Comparison of ENCODE assay signal across 1 cellular context in the genomic region with DNA sequence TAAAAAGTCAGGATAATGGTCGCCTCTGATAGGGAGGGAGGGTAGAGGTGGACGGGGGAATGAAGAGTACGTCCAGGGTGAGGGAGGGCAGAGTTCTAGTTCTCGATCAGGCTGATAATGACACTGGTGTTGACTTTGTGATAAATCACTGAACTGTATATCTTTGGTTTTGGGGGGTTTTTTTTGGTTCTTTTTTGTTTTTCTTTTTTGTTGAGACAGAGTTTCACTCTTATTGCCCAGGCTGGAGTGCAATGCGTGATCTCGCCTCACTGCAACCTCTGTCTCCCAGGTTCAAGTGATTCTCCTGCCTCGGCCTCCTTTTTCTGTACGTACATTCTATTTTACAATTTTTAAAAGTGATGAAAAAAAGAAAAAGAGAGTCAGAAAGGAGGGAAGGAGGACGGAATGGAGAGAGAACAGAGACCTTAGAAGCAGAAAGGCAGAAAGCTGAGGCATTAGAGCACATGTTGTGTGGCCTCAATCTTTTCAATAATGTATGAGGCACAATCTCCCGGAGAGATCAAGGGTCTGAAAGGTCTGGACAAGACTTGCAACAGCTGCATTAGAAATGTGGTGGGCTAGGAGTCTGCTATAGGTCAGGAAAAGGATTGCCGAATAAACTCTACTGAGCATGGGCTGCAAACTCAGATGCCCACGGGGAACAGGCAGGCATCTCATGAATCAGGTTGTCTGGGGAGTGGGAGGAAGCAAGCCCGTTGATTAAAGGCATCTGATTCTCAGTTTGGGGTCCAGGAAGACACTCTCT.
TF ChIP-seq lines count a peak whose summit lies in the region.

No MANE protein-coding gene starts in this region.

TF ChIP-seq in HepG2, 621 proteins besides CTCF, POLR2A, EP300 and RAD21 (continued from another document and continues in another):
- TF ChIP-seq, protein P1, sequence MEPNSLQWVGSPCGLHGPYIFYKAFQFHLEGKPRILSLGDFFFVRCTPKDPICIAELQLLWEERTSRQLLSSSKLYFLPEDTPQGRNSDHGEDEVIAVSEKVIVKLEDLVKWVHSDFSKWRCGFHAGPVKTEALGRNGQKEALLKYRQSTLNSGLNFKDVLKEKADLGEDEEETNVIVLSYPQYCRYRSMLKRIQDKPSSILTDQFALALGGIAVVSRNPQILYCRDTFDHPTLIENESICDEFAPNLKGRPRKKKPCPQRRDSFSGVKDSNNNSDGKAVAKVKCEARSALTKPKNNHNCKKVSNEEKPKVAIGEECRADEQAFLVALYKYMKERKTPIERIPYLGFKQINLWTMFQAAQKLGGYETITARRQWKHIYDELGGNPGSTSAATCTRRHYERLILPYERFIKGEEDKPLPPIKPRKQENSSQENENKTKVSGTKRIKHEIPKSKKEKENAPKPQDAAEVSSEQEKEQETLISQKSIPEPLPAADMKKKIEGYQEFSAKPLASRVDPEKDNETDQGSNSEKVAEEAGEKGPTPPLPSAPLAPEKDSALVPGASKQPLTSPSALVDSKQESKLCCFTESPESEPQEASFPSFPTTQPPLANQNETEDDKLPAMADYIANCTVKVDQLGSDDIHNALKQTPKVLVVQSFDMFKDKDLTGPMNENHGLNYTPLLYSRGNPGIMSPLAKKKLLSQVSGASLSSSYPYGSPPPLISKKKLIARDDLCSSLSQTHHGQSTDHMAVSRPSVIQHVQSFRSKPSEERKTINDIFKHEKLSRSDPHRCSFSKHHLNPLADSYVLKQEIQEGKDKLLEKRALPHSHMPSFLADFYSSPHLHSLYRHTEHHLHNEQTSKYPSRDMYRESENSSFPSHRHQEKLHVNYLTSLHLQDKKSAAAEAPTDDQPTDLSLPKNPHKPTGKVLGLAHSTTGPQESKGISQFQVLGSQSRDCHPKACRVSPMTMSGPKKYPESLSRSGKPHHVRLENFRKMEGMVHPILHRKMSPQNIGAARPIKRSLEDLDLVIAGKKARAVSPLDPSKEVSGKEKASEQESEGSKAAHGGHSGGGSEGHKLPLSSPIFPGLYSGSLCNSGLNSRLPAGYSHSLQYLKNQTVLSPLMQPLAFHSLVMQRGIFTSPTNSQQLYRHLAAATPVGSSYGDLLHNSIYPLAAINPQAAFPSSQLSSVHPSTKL (CRISPR knock-in tag; IDR thresholded peaks at IDR 0.05): peak; percentile 45; the same call in 1 of the 2 replicates
- TF ChIP-seq, protein P2, sequence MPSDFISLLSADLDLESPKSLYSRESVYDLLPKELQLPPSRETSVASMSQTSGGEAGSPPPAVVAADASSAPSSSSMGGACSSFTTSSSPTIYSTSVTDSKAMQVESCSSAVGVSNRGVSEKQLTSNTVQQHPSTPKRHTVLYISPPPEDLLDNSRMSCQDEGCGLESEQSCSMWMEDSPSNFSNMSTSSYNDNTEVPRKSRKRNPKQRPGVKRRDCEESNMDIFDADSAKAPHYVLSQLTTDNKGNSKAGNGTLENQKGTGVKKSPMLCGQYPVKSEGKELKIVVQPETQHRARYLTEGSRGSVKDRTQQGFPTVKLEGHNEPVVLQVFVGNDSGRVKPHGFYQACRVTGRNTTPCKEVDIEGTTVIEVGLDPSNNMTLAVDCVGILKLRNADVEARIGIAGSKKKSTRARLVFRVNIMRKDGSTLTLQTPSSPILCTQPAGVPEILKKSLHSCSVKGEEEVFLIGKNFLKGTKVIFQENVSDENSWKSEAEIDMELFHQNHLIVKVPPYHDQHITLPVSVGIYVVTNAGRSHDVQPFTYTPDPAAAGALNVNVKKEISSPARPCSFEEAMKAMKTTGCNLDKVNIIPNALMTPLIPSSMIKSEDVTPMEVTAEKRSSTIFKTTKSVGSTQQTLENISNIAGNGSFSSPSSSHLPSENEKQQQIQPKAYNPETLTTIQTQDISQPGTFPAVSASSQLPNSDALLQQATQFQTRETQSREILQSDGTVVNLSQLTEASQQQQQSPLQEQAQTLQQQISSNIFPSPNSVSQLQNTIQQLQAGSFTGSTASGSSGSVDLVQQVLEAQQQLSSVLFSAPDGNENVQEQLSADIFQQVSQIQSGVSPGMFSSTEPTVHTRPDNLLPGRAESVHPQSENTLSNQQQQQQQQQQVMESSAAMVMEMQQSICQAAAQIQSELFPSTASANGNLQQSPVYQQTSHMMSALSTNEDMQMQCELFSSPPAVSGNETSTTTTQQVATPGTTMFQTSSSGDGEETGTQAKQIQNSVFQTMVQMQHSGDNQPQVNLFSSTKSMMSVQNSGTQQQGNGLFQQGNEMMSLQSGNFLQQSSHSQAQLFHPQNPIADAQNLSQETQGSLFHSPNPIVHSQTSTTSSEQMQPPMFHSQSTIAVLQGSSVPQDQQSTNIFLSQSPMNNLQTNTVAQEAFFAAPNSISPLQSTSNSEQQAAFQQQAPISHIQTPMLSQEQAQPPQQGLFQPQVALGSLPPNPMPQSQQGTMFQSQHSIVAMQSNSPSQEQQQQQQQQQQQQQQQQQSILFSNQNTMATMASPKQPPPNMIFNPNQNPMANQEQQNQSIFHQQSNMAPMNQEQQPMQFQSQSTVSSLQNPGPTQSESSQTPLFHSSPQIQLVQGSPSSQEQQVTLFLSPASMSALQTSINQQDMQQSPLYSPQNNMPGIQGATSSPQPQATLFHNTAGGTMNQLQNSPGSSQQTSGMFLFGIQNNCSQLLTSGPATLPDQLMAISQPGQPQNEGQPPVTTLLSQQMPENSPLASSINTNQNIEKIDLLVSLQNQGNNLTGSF (CRISPR knock-in tag; IDR thresholded peaks at IDR 0.05): no peak
- TF ChIP-seq ZNF558 (CRISPR knock-in tag; IDR thresholded peaks at IDR 0.05; ENCODE audit: borderline replicate concordance): no peak
- TF ChIP-seq EHMT2 (IDR thresholded peaks at IDR 0.05; ENCODE audit: borderline replicate concordance, low read depth, low read length): no peak
- no peak for TF ChIP-seq PPARG (CRISPR knock-in tag; conservative IDR thresholded peaks at IDR 0.05)
- TF ChIP-seq HNRNPL (IDR thresholded peaks at IDR 0.05; ENCODE audit: low read depth, low read length): no peak
- TF ChIP-seq, protein P3, sequence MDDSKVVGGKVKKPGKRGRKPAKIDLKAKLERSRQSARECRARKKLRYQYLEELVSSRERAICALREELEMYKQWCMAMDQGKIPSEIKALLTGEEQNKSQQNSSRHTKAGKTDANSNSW (CRISPR knock-in tag; IDR thresholded peaks at IDR 0.05; ENCODE audit: borderline replicate concordance): no peak
- no peak for TF ChIP-seq LCORL (IDR thresholded peaks at IDR 0.05)
- TF ChIP-seq LCORL (CRISPR knock-in tag; IDR thresholded peaks at IDR 0.05): 0 out of 2 replicates have a peak, but pooled peaks have one; percentile 41
- no peak for TF ChIP-seq ZNF883 (CRISPR knock-in tag; IDR thresholded peaks at IDR 0.05; ENCODE audit: not compliant biosample characterization)
- no peak for TF ChIP-seq KDM5A (IDR thresholded peaks at IDR 0.05; ENCODE audit: borderline replicate concordance, low read length)
- no peak for TF ChIP-seq ZNF747 (CRISPR knock-in tag; IDR thresholded peaks at IDR 0.05; ENCODE audit: borderline replicate concordance)
- TF ChIP-seq JUND (CRISPR knock-in tag; IDR thresholded peaks at IDR 0.05): no peak
- TF ChIP-seq, protein P4, sequence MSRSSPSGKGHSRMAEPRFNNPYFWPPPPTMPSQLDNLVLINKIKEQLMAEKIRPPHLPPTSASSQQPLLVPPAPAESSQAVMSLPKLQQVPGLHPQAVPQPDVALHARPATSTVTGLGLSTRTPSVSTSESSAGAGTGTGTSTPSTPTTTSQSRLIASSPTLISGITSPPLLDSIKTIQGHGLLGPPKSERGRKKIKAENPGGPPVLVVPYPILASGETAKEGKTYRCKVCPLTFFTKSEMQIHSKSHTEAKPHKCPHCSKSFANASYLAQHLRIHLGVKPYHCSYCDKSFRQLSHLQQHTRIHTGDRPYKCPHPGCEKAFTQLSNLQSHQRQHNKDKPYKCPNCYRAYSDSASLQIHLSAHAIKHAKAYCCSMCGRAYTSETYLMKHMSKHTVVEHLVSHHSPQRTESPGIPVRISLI (CRISPR knock-in tag; IDR thresholded peaks at IDR 0.05; ENCODE audit: borderline replicate concordance): peak; percentile 59; the same call in 1 of the 2 replicates
- no peak for TF ChIP-seq REPIN1 (CRISPR knock-in tag; IDR thresholded peaks at IDR 0.05; ENCODE audit: borderline replicate concordance, low read depth)
- no peak for TF ChIP-seq KAT2B (IDR thresholded peaks at IDR 0.05; ENCODE audit: borderline replicate concordance, low read depth, low read length)
- TF ChIP-seq, protein P5, sequence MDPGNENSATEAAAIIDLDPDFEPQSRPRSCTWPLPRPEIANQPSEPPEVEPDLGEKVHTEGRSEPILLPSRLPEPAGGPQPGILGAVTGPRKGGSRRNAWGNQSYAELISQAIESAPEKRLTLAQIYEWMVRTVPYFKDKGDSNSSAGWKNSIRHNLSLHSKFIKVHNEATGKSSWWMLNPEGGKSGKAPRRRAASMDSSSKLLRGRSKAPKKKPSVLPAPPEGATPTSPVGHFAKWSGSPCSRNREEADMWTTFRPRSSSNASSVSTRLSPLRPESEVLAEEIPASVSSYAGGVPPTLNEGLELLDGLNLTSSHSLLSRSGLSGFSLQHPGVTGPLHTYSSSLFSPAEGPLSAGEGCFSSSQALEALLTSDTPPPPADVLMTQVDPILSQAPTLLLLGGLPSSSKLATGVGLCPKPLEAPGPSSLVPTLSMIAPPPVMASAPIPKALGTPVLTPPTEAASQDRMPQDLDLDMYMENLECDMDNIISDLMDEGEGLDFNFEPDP (CRISPR knock-in tag; conservative IDR thresholded peaks at IDR 0.05): no peak
- TF ChIP-seq GATAD1 (CRISPR knock-in tag; IDR thresholded peaks at IDR 0.05): no peak
- no peak for TF ChIP-seq SRY (CRISPR knock-in tag; IDR thresholded peaks at IDR 0.05)
- TF ChIP-seq, protein P6, sequence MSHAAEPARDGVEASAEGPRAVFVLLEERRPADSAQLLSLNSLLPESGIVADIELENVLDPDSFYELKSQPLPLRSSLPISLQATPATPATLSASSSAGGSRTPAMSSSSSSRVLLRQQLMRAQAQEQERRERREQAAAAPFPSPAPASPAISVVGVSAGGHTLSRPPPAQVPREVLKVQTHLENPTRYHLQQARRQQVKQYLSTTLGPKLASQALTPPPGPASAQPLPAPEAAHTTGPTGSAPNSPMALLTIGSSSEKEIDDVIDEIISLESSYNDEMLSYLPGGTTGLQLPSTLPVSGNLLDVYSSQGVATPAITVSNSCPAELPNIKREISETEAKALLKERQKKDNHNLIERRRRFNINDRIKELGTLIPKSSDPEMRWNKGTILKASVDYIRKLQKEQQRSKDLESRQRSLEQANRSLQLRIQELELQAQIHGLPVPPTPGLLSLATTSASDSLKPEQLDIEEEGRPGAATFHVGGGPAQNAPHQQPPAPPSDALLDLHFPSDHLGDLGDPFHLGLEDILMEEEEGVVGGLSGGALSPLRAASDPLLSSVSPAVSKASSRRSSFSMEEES (CRISPR knock-in tag; IDR thresholded peaks at IDR 0.05): no peak
- TF ChIP-seq, protein P7, sequence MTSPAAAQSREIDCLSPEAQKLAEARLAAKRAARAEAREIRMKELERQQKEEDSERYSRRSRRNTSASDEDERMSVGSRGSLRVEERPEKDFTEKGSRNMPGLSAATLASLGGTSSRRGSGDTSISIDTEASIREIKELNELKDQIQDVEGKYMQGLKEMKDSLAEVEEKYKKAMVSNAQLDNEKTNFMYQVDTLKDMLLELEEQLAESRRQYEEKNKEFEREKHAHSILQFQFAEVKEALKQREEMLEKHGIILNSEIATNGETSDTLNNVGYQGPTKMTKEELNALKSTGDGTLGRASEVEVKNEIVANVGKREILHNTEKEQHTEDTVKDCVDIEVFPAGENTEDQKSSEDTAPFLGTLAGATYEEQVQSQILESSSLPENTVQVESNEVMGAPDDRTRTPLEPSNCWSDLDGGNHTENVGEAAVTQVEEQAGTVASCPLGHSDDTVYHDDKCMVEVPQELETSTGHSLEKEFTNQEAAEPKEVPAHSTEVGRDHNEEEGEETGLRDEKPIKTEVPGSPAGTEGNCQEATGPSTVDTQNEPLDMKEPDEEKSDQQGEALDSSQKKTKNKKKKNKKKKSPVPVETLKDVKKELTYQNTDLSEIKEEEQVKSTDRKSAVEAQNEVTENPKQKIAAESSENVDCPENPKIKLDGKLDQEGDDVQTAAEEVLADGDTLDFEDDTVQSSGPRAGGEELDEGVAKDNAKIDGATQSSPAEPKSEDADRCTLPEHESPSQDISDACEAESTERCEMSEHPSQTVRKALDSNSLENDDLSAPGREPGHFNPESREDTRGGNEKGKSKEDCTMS (CRISPR knock-in tag; conservative IDR thresholded peaks at IDR 0.05): no peak
- TF ChIP-seq ONECUT2 (CRISPR knock-in tag; IDR thresholded peaks at IDR 0.05): no peak
- no peak for TF ChIP-seq DR1 (CRISPR knock-in tag; IDR thresholded peaks at IDR 0.05)
- no peak for TF ChIP-seq HOXA5 (CRISPR knock-in tag; IDR thresholded peaks at IDR 0.05)
- TF ChIP-seq PAF1 (CRISPR knock-in tag; IDR thresholded peaks at IDR 0.05): no peak
- TF ChIP-seq, protein P8, sequence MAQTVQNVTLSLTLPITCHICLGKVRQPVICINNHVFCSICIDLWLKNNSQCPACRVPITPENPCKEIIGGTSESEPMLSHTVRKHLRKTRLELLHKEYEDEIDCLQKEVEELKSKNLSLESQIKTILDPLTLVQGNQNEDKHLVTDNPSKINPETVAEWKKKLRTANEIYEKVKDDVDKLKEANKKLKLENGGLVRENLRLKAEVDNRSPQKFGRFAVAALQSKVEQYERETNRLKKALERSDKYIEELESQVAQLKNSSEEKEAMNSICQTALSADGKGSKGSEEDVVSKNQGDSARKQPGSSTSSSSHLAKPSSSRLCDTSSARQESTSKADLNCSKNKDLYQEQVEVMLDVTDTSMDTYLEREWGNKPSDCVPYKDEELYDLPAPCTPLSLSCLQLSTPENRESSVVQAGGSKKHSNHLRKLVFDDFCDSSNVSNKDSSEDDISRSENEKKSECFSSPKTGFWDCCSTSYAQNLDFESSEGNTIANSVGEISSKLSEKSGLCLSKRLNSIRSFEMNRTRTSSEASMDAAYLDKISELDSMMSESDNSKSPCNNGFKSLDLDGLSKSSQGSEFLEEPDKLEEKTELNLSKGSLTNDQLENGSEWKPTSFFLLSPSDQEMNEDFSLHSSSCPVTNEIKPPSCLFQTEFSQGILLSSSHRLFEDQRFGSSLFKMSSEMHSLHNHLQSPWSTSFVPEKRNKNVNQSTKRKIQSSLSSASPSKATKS (CRISPR knock-in tag; IDR thresholded peaks at IDR 0.05): no peak
- no peak for TF ChIP-seq ZNF235 (CRISPR knock-in tag; IDR thresholded peaks at IDR 0.05; ENCODE audit: borderline replicate concordance)
- TF ChIP-seq SMAD1 (CRISPR knock-in tag; IDR thresholded peaks at IDR 0.05; ENCODE audit: borderline replicate concordance, low read depth): no peak
- TF ChIP-seq SYNCRIP (IDR thresholded peaks at IDR 0.05; ENCODE audit: insufficient read depth, low read depth, low read length): no peak
- TF ChIP-seq MYNN (CRISPR knock-in tag; IDR thresholded peaks at IDR 0.05; ENCODE audit: low read depth): no peak
- no peak for TF ChIP-seq SMC3 (IDR thresholded peaks at IDR 0.05; ENCODE audit: low read length)
- no peak for TF ChIP-seq ZNF350 (CRISPR knock-in tag; IDR thresholded peaks at IDR 0.05; ENCODE audit: borderline replicate concordance, low read depth)
- no peak for TF ChIP-seq ZNF616 (CRISPR knock-in tag; IDR thresholded peaks at IDR 0.05; ENCODE audit: low read depth)
- no peak for TF ChIP-seq NFYB (CRISPR knock-in tag; IDR thresholded peaks at IDR 0.05)
